Comparison of ENCODE assay signal across 8 cellular contexts in genomic region chr20:32652739-32653526, GRCh38. TPM values are rescaled to one million over a fixed set of nuclear protein-coding genes. Genes with fewer than 3 reads are reported as not detected.
A peak's percentile ranks its signal among the peaks of the same experiment; 100 is the strongest.
DNase-seq lines count a peak whose midpoint lies in the region; ATAC-seq lines count a peak whose summit lies in the region.

No MANE protein-coding gene starts in this region.

- ATAC-seq in HG02759 (IDR thresholded peaks at IDR 0.05; ENCODE audit: unreplicated experiment) (peak; percentile 90), GM21528 (IDR thresholded peaks at IDR 0.05; ENCODE audit: low FRiP score, unreplicated experiment) (no peak)

- DNase-seq in DMS53 treated with DMSO at 0.1 percent for 48 hours (lab: John Stamatoyannopoulos, UW; ENCODE audit: unreplicated experiment) (peak; percentile 73), NCI-H460 (ENCODE audit: extremely low read depth, low read depth) (peak; percentile 79), cerebellar cortex (ENCODE audit: low spot score) (peak; percentile 85), left kidney (ENCODE audit: low read depth, low spot score) (peak; percentile 93)
- peak; percentile 83 to 91 for DNase-seq in activated CD4-positive, alpha-beta T cell treated with anti-CD3 and anti-CD28 coated beads for 4 hours
- peak; percentile 87 for DNase-seq in stimulated activated CD4-positive, alpha-beta T cell treated with anti-CD3 and anti-CD28 coated beads, Interleukin-4, amount 100 ng/mL, for 1 hour

RNA-seq across cellular contexts. Expression of gene C20orf203, which starts 20.8 kb away (rescaled TPM):
- not detected in 2 replicates for total RNA-seq in NCI-H460 (2014; rRNA removed; shearing (Covaris generic))
- polyA plus RNA-seq in NCI-H460 (2014; cell fraction: nucleus; rRNA removed), result not detected in 2 replicates
